ENCODE assay signal across 21 cellular contexts in genomic region chr21:44702973-44703730, GRCh38. TPM values are rescaled to one million over a fixed set of nuclear protein-coding genes. Genes with fewer than 3 reads are reported as not detected.
DNase-seq lines count a peak whose midpoint lies in the region; ATAC-seq and TF ChIP-seq lines count a peak whose summit lies in the region.
"Had no signal": no experiment of that assay in that cellular context is flagged by ENCODE, and none has a peak within 500 bp of the region (broad histone marks: within the 10 kb centered on the region; RNA-seq: fewer than 3 reads in every experiment).

No MANE protein-coding gene starts in this region.

- ATAC-seq in HG03432 (IDR thresholded peaks at IDR 0.05; ENCODE audit: unreplicated experiment) (no peak), PC-3 (no peak)

- H2AFZ ChIP-seq in neuronal stem cell (ENCODE audit: low read length) (no peak overlapping the region), PC-3 (ENCODE audit: low read length) (no peak overlapping the region)

- H3K23ac ChIP-seq in neuronal stem cell (ENCODE audit: low read depth, low read length, poor library complexity), result peak overlapping the region; percentile 65

- H2BK120ac ChIP-seq in neuronal stem cell (ENCODE audit: low read depth, low read length), result peak overlapping the region; percentile 91

- POLR2A ChIA-PET in PC-3 (lab: Charles Lee; ENCODE audit: unreplicated experiment), result interaction anchor here (0.6 kb wide), 1 partner anchor 37 kb away, joined by 3 read pairs; the partner anchor contains the start of gene KRTAP12-2

- H3K14ac ChIP-seq in neuronal stem cell (ENCODE audit: low read length), result peak overlapping the region; percentile 84

- H2BK5ac ChIP-seq in neuronal stem cell (ENCODE audit: low read length), result peak overlapping the region; percentile 5

- H2AK5ac ChIP-seq in neuronal stem cell (ENCODE audit: low read depth, low read length), result peak overlapping the region; percentile 94

- no peaks in the 10 kb centered on the region for H3K79me2 ChIP-seq in PC-3 (ENCODE audit: low read length)

- intact Hi-C loops in PC-3 (cut with micrococcal nuclease), result no loop called here

- no peak overlapping the region for H3K9ac ChIP-seq in neuronal stem cell (ENCODE audit: low read depth, low read length, poor library complexity)
- H3K9ac ChIP-seq in PC-3 (ENCODE audit: low read length), result no peak overlapping the region

- no peaks in the 10 kb centered on the region for H3K9me2 ChIP-seq in PC-3 (replicated peaks; ENCODE audit: low read length)

- peaks cover 3% of the 10 kb centered on the region for H3K79me1 ChIP-seq in neuronal stem cell (ENCODE audit: low read depth, low read length)

- CTCF ChIA-PET in PC-3 (lab: Charles Lee), result no interaction called here

- peak overlapping the region; percentile 97 for H2BK15ac ChIP-seq in neuronal stem cell (ENCODE audit: low read length)

- H3K27me3 ChIP-seq in WERI-Rb-1 (ENCODE audit: insufficient read depth, low read depth, severe bottlenecking) (no peaks in the 10 kb centered on the region), neuronal stem cell (ENCODE audit: control insufficient read depth in 3 of 3, insufficient read depth in 3 of 3, low read depth in 1 of 3, low read length in 3 of 3) (peaks cover 20 to 81% (median 36%) of the 10 kb centered on the region in 3 experiments), PC-3 (ENCODE audit: low read length) (no peaks in the 10 kb centered on the region)

- H3K4me3 ChIP-seq in WERI-Rb-1 (ENCODE audit: low read depth, low read length) (no peak overlapping the region), neuronal stem cell (ENCODE audit: low read length in 2 of 2) (no peak overlapping the region), PC-3 (ENCODE audit: low read length) (no peak overlapping the region)
- H3K4me3 ChIP-seq: HAP-1, sigmoid colon, tibial artery had no signal

- H2BK12ac ChIP-seq in neuronal stem cell (ENCODE audit: low read length), result no peak overlapping the region

- no peaks in the 10 kb centered on the region for H3K9me3 ChIP-seq in WERI-Rb-1 (ENCODE audit: severe bottlenecking)
- H3K9me3 ChIP-seq in neuronal stem cell (replicated peaks in 1 of 2; ENCODE audit: control insufficient read depth in 2 of 2, insufficient read depth in 1 of 2, low read depth in 1 of 2, low read length in 2 of 2), result peaks cover 0 to 6% of the 10 kb centered on the region in 2 donors
- no peaks in the 10 kb centered on the region for H3K9me3 ChIP-seq in PC-3 (ENCODE audit: low read length)
- H3K9me3 ChIP-seq: HAP-1, sigmoid colon, tibial artery had no signal

- no peaks in the 10 kb centered on the region for H3F3A ChIP-seq in PC-3 (ENCODE audit: low read length, unreplicated experiment)

- no peaks in the 10 kb centered on the region for H3K36me3 ChIP-seq in WERI-Rb-1
- H3K36me3 ChIP-seq in neuronal stem cell (replicated peaks in 1 of 2; ENCODE audit: control insufficient read depth in 2 of 2, insufficient read depth in 2 of 2, low read length in 2 of 2), result no peaks in the 10 kb centered on the region
- no peaks in the 10 kb centered on the region for H3K36me3 ChIP-seq in PC-3 (ENCODE audit: low read depth, low read length)
- H3K36me3 ChIP-seq: HAP-1, sigmoid colon, tibial artery had no signal

- H3K4me2 ChIP-seq in neuronal stem cell (ENCODE audit: insufficient read depth, low read length, poor library complexity, severe bottlenecking), result no peak overlapping the region
- H3K4me2 ChIP-seq in PC-3 (ENCODE audit: low read length), result no peak overlapping the region

- no TSS peak for BruUV-seq in PC-3 (replicated peaks; lab: Mats Ljungman, UMichigan)

- H3K4ac ChIP-seq in neuronal stem cell (ENCODE audit: low read length), result no peak overlapping the region

- WGBS in neuronal stem cell (ENCODE audit: extremely low coverage in 2 of 2, insufficient read length in 2 of 2, insufficient replicate concordance in 1 of 2), 2 donors, result no CpG with 5 or more reads among the region's 16 CpGs

- H3K27ac ChIP-seq in WERI-Rb-1, result no peak overlapping the region
- H3K27ac ChIP-seq in neuronal stem cell (replicated peaks; ENCODE audit: low read length), result no peak overlapping the region
- no peak overlapping the region for H3K27ac ChIP-seq in PC-3 (ENCODE audit: low read length)
- H3K27ac ChIP-seq: 22Rv1, C4-2B, epithelial cell of prostate, sigmoid colon, tibial artery had no signal

- H3K18ac ChIP-seq in neuronal stem cell (ENCODE audit: low read length), result peak overlapping the region; percentile 89

- DNase-seq in DMS53 (lab: John Stamatoyannopoulos, UW) (peak; percentile 18), DMS53 treated with DMSO at 0.1 percent for 48 hours (lab: John Stamatoyannopoulos, UW; ENCODE audit: unreplicated experiment) (no peak), NCI-H146 treated with DMSO at 0.1 percent for 48 hours (lab: John Stamatoyannopoulos, UW; ENCODE audit: unreplicated experiment) (peak; percentile 60), WERI-Rb-1 (peak; percentile 6), neuronal stem cell (ENCODE audit: low spot score) (no peak), PC-3 (no peak), activated gamma-delta T cell treated with Interleukin-2 at 50 U/mL for 16 hours (no peak)
- DNase-seq: activated naive CD4-positive, alpha-beta T cell; immature natural killer cell; OCI-M1; sigmoid colon; stimulated activated CD4-positive, alpha-beta T cell treated with anti-CD3 and anti-CD28 coated beads, Interleukin-4, amount 100 ng/mL, for 1 hour had no signal

- H3K4me1 ChIP-seq in neuronal stem cell (ENCODE audit: control insufficient read depth in 2 of 2, insufficient read depth in 1 of 2, low read depth in 1 of 2, low read length in 2 of 2) (peaks cover 12 to 17% of the 10 kb centered on the region in 2 donors), PC-3 (ENCODE audit: insufficient read depth, low read length) (no peaks in the 10 kb centered on the region)
- H3K4me1 ChIP-seq: HAP-1, sigmoid colon, tibial artery had no signal

- H4K8ac ChIP-seq in neuronal stem cell (ENCODE audit: low read depth, low read length), result no peak overlapping the region

- no peak overlapping the region for H4K91ac ChIP-seq in neuronal stem cell (ENCODE audit: low read depth, low read length, poor library complexity)

- TF ChIP-seq CTCF in WERI-Rb-1 (IDR thresholded peaks at IDR 0.05; ENCODE audit: low read depth, low read length) (no peak), PC-3 (conservative IDR thresholded peaks at IDR 0.05; ENCODE audit: low read depth, low read length) (no peak)

- H4K20me1 ChIP-seq in PC-3 (ENCODE audit: low read length), result no peaks in the 10 kb centered on the region

RNA-seq across cellular contexts. Expression of gene KRTAP10-12, which starts 6.2 kb away (rescaled TPM):
- polyA plus RNA-seq in neuronal stem cell (2013, experiment 1 of 2), result not detected
- polyA plus RNA-seq in neuronal stem cell (2013, experiment 2 of 2), result not detected
- total RNA-seq in PC-3 (2014; rRNA removed), result not detected in 2 replicates
- total RNA-seq: astrocyte, Daoy, neural crest cell, sigmoid colon had no signal
- polyA plus RNA-seq: immature natural killer cell, sigmoid colon had no signal

RNA-seq across cellular contexts. Expression of gene TSPEAR, which starts 8.2 kb away (rescaled TPM):
- polyA plus RNA-seq in neuronal stem cell (2013, experiment 1 of 2), result 0.04 TPM
- 0.04 TPM for polyA plus RNA-seq in neuronal stem cell (2013, experiment 2 of 2)
- total RNA-seq in PC-3 (2014; rRNA removed), result 2.1 and 3.2 TPM in 2 replicates
- total RNA-seq: astrocyte, Daoy, neural crest cell, sigmoid colon had no signal
- polyA plus RNA-seq: immature natural killer cell had no signal

RNA-seq across cellular contexts. Expression of gene KRTAP12-1, which starts 21.2 kb away (rescaled TPM):
- not detected for polyA plus RNA-seq in neuronal stem cell (2013, experiment 1 of 2)
- polyA plus RNA-seq in neuronal stem cell (2013, experiment 2 of 2), result not detected
- total RNA-seq in PC-3 (2014; rRNA removed), result 0.62 and 0.86 TPM in 2 replicates
- total RNA-seq: astrocyte, Daoy, neural crest cell, sigmoid colon had no signal
- polyA plus RNA-seq: immature natural killer cell, sigmoid colon had no signal

RNA-seq across cellular contexts. Expression of gene KRTAP12-2, which starts 36.4 kb away (rescaled TPM):
- polyA plus RNA-seq in neuronal stem cell (2013, experiment 1 of 2), result not detected
- not detected for polyA plus RNA-seq in neuronal stem cell (2013, experiment 2 of 2)
- total RNA-seq in PC-3 (2014; rRNA removed), result not detected in 2 replicates
- total RNA-seq: astrocyte, Daoy, neural crest cell, sigmoid colon had no signal
- polyA plus RNA-seq: immature natural killer cell, sigmoid colon had no signal

RNA-seq across cellular contexts. Expression of gene KRTAP12-3, which starts 45.4 kb away (rescaled TPM):
- polyA plus RNA-seq in neuronal stem cell (2013, experiment 1 of 2), result not detected
- not detected for polyA plus RNA-seq in neuronal stem cell (2013, experiment 2 of 2)
- not detected in 2 replicates for total RNA-seq in PC-3 (2014; rRNA removed)
- total RNA-seq: astrocyte, Daoy, neural crest cell, sigmoid colon had no signal
- polyA plus RNA-seq: sigmoid colon had no signal

Comparison
In these comparisons a context has a peak if more than half of its experiments do, and no peak if none do; other contexts are left out.
1. DNase-seq: peak in DMS53 (single experiment), NCI-H146 treated with DMSO at 0.1 percent for 48 hours (single experiment) and WERI-Rb-1 (single experiment); none in DMS53 treated with DMSO at 0.1 percent for 48 hours (single experiment), neuronal stem cell (single experiment), PC-3 (single experiment) and activated gamma-delta T cell treated with Interleukin-2 at 50 U/mL for 16 hours (single experiment).